12 cellular contexts compared by ENCODE assay signal in the genomic region with DNA sequence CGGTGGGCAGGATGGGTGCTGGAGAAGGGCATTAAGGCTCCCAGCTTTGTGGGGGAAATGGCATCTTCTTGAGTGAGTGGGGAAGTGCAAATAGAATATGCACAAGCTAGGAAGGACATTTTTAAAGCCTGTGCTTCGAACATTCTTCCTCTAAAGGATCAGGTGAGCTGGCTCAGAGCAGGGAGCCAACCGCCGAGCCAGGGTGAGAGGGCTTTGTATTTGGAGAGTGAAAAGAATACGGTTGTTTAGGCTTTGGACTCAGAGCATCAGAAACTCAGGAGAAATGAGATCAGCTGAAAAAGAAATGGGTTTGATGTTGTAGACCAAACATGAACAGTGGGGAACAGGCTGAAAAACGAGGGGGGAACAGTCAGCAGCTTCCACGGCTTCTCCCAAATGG. TPM values are rescaled to one million over a fixed set of nuclear protein-coding genes. Genes with fewer than 3 reads are reported as not detected.
DNase-seq lines count a peak whose midpoint lies in the region; ATAC-seq and TF ChIP-seq lines count a peak whose summit lies in the region.
"Not testable (repeated sequence)": the region's sequence is repeated elsewhere in the genome, so short reads cannot be mapped to it uniquely, and the experiment has no call there.
"Had no signal": no experiment of that assay in that cellular context is flagged by ENCODE, and none has a peak within 500 bp of the region (broad histone marks: within the 10 kb centered on the region; RNA-seq: fewer than 3 reads in every experiment).

No MANE protein-coding gene starts in this region.

- H3K9me3 ChIP-seq in upper lobe of right lung, result not testable (repeated sequence)

- not testable (repeated sequence) for H3K36me3 Mint-ChIP-seq in CD14-positive monocyte

- not testable (repeated sequence) for TF ChIP-seq CTCF in CD14-positive monocyte (IDR thresholded peaks at IDR 0.05); upper lobe of right lung (IDR thresholded peaks at IDR 0.05)

- ATAC-seq in Right ventricle myocardium inferior, upper lobe of right lung: not testable (repeated sequence)

- not testable (repeated sequence) for H3K36me3 ChIP-seq in upper lobe of right lung

- DNase-seq in CD14-positive monocyte (ENCODE audit: low spot score) (peak; percentile 13), Right ventricle myocardium inferior (ENCODE audit: missing footprints) (peak; percentile 53), cardiac septum (ENCODE audit: low spot score) (peak; percentile 7), mesenteric fat pad (ENCODE audit: low spot score) (peak; percentile 64), posterior vena cava (ENCODE audit: low spot score) (peak; percentile 41), upper lobe of right lung (peak; percentile 39)

- not testable (repeated sequence) for H3K27ac Mint-ChIP-seq in CD14-positive monocyte

- not testable (repeated sequence) for H3K4me1 ChIP-seq in upper lobe of right lung

- H3K4me3 Mint-ChIP-seq in CD14-positive monocyte, result not testable (repeated sequence)

- H3K27me3 Mint-ChIP-seq in CD14-positive monocyte (ENCODE audit: low read depth in 3 of 3), result not testable (repeated sequence)

- H3K27me3 ChIP-seq in upper lobe of right lung, result not testable (repeated sequence)

- not testable (repeated sequence) for H3K4me1 Mint-ChIP-seq in CD14-positive monocyte

- not testable (repeated sequence) for H3K27ac ChIP-seq in upper lobe of right lung

- intact Hi-C loops in CD14-positive monocyte (cut with micrococcal nuclease); Right ventricle myocardium inferior (cut with DNase I); cardiac septum (cut with DNase I); posterior vena cava (cut with DNase I); upper lobe of right lung (cut with DNase I): not testable (repeated sequence)

- H3K9me3 Mint-ChIP-seq in CD14-positive monocyte, result not testable (repeated sequence)

- H3K4me3 ChIP-seq in upper lobe of right lung, result not testable (repeated sequence)

RNA-seq across cellular contexts. Expression of a gene that starts 19.8 kb away (rescaled TPM):
- polyA plus RNA-seq in CD14-positive monocyte, result under 1 TPM; 0.44 to 0.94 TPM
- total RNA-seq in Right ventricle myocardium inferior (6.1 TPM), cardiac septum (6.6 TPM), mesenteric fat pad (9.0 TPM), posterior vena cava (1 to 10 TPM; 6.0 to 10.0 TPM), upper lobe of right lung (3.2 TPM)
- total RNA-seq: A172, A673, Caco-2, Calu3, Daoy had no signal
- polyA plus RNA-seq: A549 had no signal

Comparison
In these comparisons a context has a peak if more than half of its experiments do, and no peak if none do; other contexts are left out.
1. DNase-seq: peak in every context shown above with its lines; median percentile 64 in mesenteric fat pad; 53 in Right ventricle myocardium inferior; 41 in posterior vena cava; 39 in upper lobe of right lung; 13 in CD14-positive monocyte; 7 in cardiac septum.